In genomic region chr13:110665491-110666254, GRCh38 we compare ENCODE assay signal across 17 cellular contexts. TPM values are rescaled to one million over a fixed set of nuclear protein-coding genes. Genes with fewer than 3 reads are reported as not detected.
DNase-seq lines count a peak whose midpoint lies in the region; ATAC-seq and TF ChIP-seq lines count a peak whose summit lies in the region.
"Had no signal": no experiment of that assay in that cellular context is flagged by ENCODE, and none has a peak within 500 bp of the region (broad histone marks: within the 10 kb centered on the region; RNA-seq: fewer than 3 reads in every experiment).

No MANE protein-coding gene starts in this region.

- TF ChIP-seq CTCF in OCI-LY3 (IDR thresholded peaks at IDR 0.05; ENCODE audit: low read depth, low read length) (no peak), spleen (IDR thresholded peaks at IDR 0.05 in 8 of 11, conservative IDR thresholded peaks at IDR 0.05 in 3 of 11) (no peak)

- 0 out of 2 replicates have a peak, but pooled peaks cover 4% of the 10 kb centered on the region for H4K20me1 ChIP-seq in OCI-LY3 (ENCODE audit: insufficient read depth, low read length)

- no peak overlapping the region for H3K27ac ChIP-seq in OCI-LY3 (ENCODE audit: low read length)
- H3K27ac ChIP-seq in spleen: peak overlapping the region in 7 of 8 donors; percentile 79 to 93 (median 85)
- H3K27ac ChIP-seq: gastroesophageal sphincter, psoas muscle had no signal

- H2AFZ ChIP-seq in OCI-LY3 (ENCODE audit: low read depth, low read length): no peak overlapping the region

- H3K4me3 Mint-ChIP-seq in IgD-negative memory B cell: peak overlapping the region in 3 of 4 donors; percentile 63 to 75 (median 68)
- no peak overlapping the region for H3K4me3 Mint-ChIP-seq in activated CD4-positive, alpha-beta memory T cell treated with anti-CD3 and anti-CD28 coated beads, Interleukin-2, amount 10 ng/mL, durations not matched to agents 7 days and 5 days
- H3K4me3 Mint-ChIP-seq: activated naive CD8-positive, alpha-beta T cell treated with anti-CD3 and anti-CD28 coated beads, Interleukin-2, amount 10 ng/mL, durations not matched to agents 7 days and 5 days; nephron had no signal

- peak; percentile 86 for DNase-seq in spleen
- DNase-seq in central memory CD4-positive, alpha-beta T cell: no peak
- no peak for DNase-seq in activated CD4-positive, alpha-beta memory T cell treated with anti-CD3 and anti-CD28 coated beads, Interleukin-2, amount 10 ng/mL, durations not matched to agents 7 days and 5 days
- DNase-seq: activated naive CD8-positive, alpha-beta T cell treated with anti-CD3 and anti-CD28 coated beads, Interleukin-2, amount 10 ng/mL, durations not matched to agents 7 days and 5 days; erythroblast; Kasumi-1; NCI-H1436; NCI-H2171; NCI-H69; psoas muscle had no signal

- WGBS in spleen, 5 donors: 44 to 65% (median 51%) methylated on average over 23 of the region's 23 CpGs

- H3K9me3 Mint-ChIP-seq in IgD-negative memory B cell: no peaks in the 10 kb centered on the region
- no peaks in the 10 kb centered on the region for H3K9me3 Mint-ChIP-seq in activated CD4-positive, alpha-beta memory T cell treated with anti-CD3 and anti-CD28 coated beads, Interleukin-2, amount 10 ng/mL, durations not matched to agents 7 days and 5 days
- H3K9me3 Mint-ChIP-seq: activated naive CD8-positive, alpha-beta T cell treated with anti-CD3 and anti-CD28 coated beads, Interleukin-2, amount 10 ng/mL, durations not matched to agents 7 days and 5 days had no signal

- no peaks in the 10 kb centered on the region for H3K27me3 ChIP-seq in OCI-LY3 (ENCODE audit: low read depth, low read length)
- H3K27me3 ChIP-seq in spleen (replicated peaks in 1 of 7): no peaks in the 10 kb centered on the region
- H3K27me3 ChIP-seq: body of pancreas, gastroesophageal sphincter had no signal

- CTCF ChIA-PET in activated CD4-positive, alpha-beta memory T cell treated with anti-CD3 and anti-CD28 coated beads, Interleukin-2, amount 10 ng/mL, durations not matched to agents 7 days and 5 days (lab: Charles Lee): no interaction called here

- peaks cover 12% of the 10 kb centered on the region for H3K4me1 ChIP-seq in OCI-LY3 (ENCODE audit: low read length)
- H3K4me1 ChIP-seq in spleen: peaks cover 6 to 66% (median 42%) of the 10 kb centered on the region in 6 donors
- H3K4me1 ChIP-seq: body of pancreas, gastroesophageal sphincter, psoas muscle had no signal

- TF ChIP-seq POLR2A in spleen (IDR thresholded peaks at IDR 0.05): no peak

- H3K27me3 Mint-ChIP-seq in IgD-negative memory B cell: no peaks in the 10 kb centered on the region
- no peaks in the 10 kb centered on the region for H3K27me3 Mint-ChIP-seq in activated CD4-positive, alpha-beta memory T cell treated with anti-CD3 and anti-CD28 coated beads, Interleukin-2, amount 10 ng/mL, durations not matched to agents 7 days and 5 days
- H3K27me3 Mint-ChIP-seq: activated naive CD8-positive, alpha-beta T cell treated with anti-CD3 and anti-CD28 coated beads, Interleukin-2, amount 10 ng/mL, durations not matched to agents 7 days and 5 days had no signal

- H3K36me3 Mint-ChIP-seq in IgD-negative memory B cell: peaks cover 16% of the 10 kb centered on the region
- H3K36me3 Mint-ChIP-seq in activated CD4-positive, alpha-beta memory T cell treated with anti-CD3 and anti-CD28 coated beads, Interleukin-2, amount 10 ng/mL, durations not matched to agents 7 days and 5 days (ENCODE audit: low read depth): peaks cover 79% of the 10 kb centered on the region

- no peak overlapping the region for H3K9ac ChIP-seq in OCI-LY3 (ENCODE audit: low read length)

- ATAC-seq in esophagus mucosa: peak; percentile 26
- no peak for ATAC-seq in HG02763 (IDR thresholded peaks at IDR 0.05; ENCODE audit: unreplicated experiment)
- ATAC-seq: body of pancreas, gastroesophageal sphincter, psoas muscle had no signal

- intact Hi-C loops in spleen (cut with DNase I; ENCODE audit: low total_unique reads): no loop called here

- H3K36me3 ChIP-seq in OCI-LY3 (replicated peaks; ENCODE audit: low read depth, low read length) (peaks cover 75% of the 10 kb centered on the region), spleen (peaks cover 0 to 100% (median 49%) of the 10 kb centered on the region in 6 donors)

- no peaks in the 10 kb centered on the region for H3K79me2 ChIP-seq in OCI-LY3 (ENCODE audit: low read length)

- H3K4me2 ChIP-seq in OCI-LY3 (ENCODE audit: low read length): peak overlapping the region; percentile 31

- H3K4me1 Mint-ChIP-seq in IgD-negative memory B cell: peaks cover 11 to 22% (median 18%) of the 10 kb centered on the region in 3 donors
- H3K4me1 Mint-ChIP-seq in activated CD4-positive, alpha-beta memory T cell treated with anti-CD3 and anti-CD28 coated beads, Interleukin-2, amount 10 ng/mL, durations not matched to agents 7 days and 5 days: peaks cover 6% of the 10 kb centered on the region
- H3K4me1 Mint-ChIP-seq: activated naive CD8-positive, alpha-beta T cell treated with anti-CD3 and anti-CD28 coated beads, Interleukin-2, amount 10 ng/mL, durations not matched to agents 7 days and 5 days; nephron had no signal

- no peaks in the 10 kb centered on the region for H3K9me3 ChIP-seq in OCI-LY3 (ENCODE audit: insufficient read depth, low read length)
- peaks cover 0 to 2% (median 0%) of the 10 kb centered on the region in 8 donors for H3K9me3 ChIP-seq in spleen
- H3K9me3 ChIP-seq: body of pancreas, psoas muscle had no signal

- peak overlapping the region; percentile 88 to 94 (median 91) for H3K27ac Mint-ChIP-seq in IgD-negative memory B cell
- no peak overlapping the region for H3K27ac Mint-ChIP-seq in activated CD4-positive, alpha-beta memory T cell treated with anti-CD3 and anti-CD28 coated beads, Interleukin-2, amount 10 ng/mL, durations not matched to agents 7 days and 5 days
- H3K27ac Mint-ChIP-seq: activated naive CD8-positive, alpha-beta T cell treated with anti-CD3 and anti-CD28 coated beads, Interleukin-2, amount 10 ng/mL, durations not matched to agents 7 days and 5 days had no signal

- POLR2A ChIA-PET in activated CD4-positive, alpha-beta memory T cell treated with anti-CD3 and anti-CD28 coated beads, Interleukin-2, amount 10 ng/mL, durations not matched to agents 7 days and 5 days (lab: Charles Lee): no interaction called here

- H3K4me3 ChIP-seq in OCI-LY3 (ENCODE audit: low read length) (no peak overlapping the region; the same call in 1 of the 2 replicates), spleen (peak overlapping the region in 1 of 8 donors; percentile 54)
- H3K4me3 ChIP-seq: body of pancreas, gastroesophageal sphincter, psoas muscle had no signal

RNA-seq across cellular contexts. Expression of gene CARS2, which starts 40.2 kb away (rescaled TPM):
- polyA plus RNA-seq in IgD-negative memory B cell: 68.5 TPM
- total RNA-seq in esophagus mucosa: 35.5 TPM
- total RNA-seq in spleen: 100 to 1,000 TPM in 1 of 7 donors, 10 to 100 TPM in 6; 63.9 to 113 (median 77.9) TPM
- polyA plus RNA-seq in spleen: 100 to 1,000 TPM in 2 of 3 donors, 10 to 100 TPM in 1; 69.5 to 109 (median 105) TPM
- total RNA-seq in activated CD4-positive, alpha-beta memory T cell treated with anti-CD3 and anti-CD28 coated beads, Interleukin-2, amount 10 ng/mL, durations not matched to agents 7 days and 5 days: 10 to 100 TPM; 51.8 to 53.5 TPM

RNA-seq across cellular contexts. Expression of gene ING1, which starts 47.8 kb away (rescaled TPM):
- polyA plus RNA-seq in IgD-negative memory B cell (25.0 TPM), spleen (10 to 100 TPM; 10.5 to 16.0 (median 12.0) TPM)
- total RNA-seq in esophagus mucosa (4.3 TPM), spleen (10 to 100 TPM; 15.1 to 32.4 (median 22.9) TPM)
- total RNA-seq in activated CD4-positive, alpha-beta memory T cell treated with anti-CD3 and anti-CD28 coated beads, Interleukin-2, amount 10 ng/mL, durations not matched to agents 7 days and 5 days: 10 to 100 TPM; 23.0 to 23.7 TPM

RNA-seq across cellular contexts. Expression of gene NAXD, which starts 50.3 kb away (rescaled TPM):
- 20.5 TPM for polyA plus RNA-seq in IgD-negative memory B cell
- 21.4 TPM for total RNA-seq in esophagus mucosa
- total RNA-seq in spleen: 10 to 100 TPM; 27.1 to 35.5 (median 34.0) TPM
- 10 to 100 TPM; 25.1 to 40.9 (median 35.8) TPM for polyA plus RNA-seq in spleen
- total RNA-seq in activated CD4-positive, alpha-beta memory T cell treated with anti-CD3 and anti-CD28 coated beads, Interleukin-2, amount 10 ng/mL, durations not matched to agents 7 days and 5 days: 10 to 100 TPM; 29.6 to 30.8 TPM
